Comparison of ENCODE assay signal across 1 cellular context in the genomic region with DNA sequence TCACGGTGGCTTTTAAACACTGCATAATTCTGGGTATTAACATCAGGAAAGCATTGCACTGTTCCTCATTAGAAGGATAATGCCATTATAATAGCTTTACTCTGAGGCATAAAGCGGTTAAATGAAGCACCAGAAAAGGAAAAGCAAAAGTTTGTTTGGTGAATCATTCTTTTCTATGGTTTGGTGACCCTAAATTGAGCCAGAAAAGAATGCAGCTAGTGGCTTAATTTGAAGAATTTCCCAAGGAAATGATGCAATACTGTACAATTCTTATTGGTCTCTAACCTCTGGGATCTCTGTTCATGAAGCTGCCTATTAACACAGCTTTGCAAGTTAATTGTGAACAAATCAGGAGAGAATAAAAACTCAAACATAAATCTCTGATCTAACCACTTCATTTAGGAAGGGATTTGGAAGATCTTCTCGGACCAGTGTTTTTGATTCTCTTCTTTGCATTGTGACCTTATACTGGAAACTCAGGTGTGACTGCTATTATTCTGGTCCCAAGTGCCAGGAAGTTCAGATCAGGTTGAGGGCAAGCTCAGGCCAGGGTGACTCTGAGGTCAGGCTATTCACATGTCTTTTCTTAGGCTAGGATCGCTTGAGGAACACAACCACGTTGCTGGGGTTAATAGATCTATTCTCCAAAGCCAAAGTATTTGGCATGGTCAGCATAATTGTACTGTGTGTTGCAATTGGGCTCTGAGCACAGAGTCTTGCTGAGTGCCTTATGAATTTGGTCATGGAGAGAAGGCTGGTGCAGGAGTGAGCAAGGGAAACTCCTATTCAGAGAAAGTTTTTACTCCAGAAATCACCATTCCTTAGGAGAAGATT.
TF ChIP-seq lines count a peak whose summit lies in the region.

No MANE protein-coding gene starts in this region.

TF ChIP-seq in K562, 482 proteins besides CTCF, POLR2A, EP300 and RAD21 (continued from another document and continues in another):
- TF ChIP-seq TCFL5 (CRISPR knock-in tag; conservative IDR thresholded peaks at IDR 0.05) (0 out of 2 replicates have a peak, but pooled peaks have one; percentile 20), THRAP3 (IDR thresholded peaks at IDR 0.05; ENCODE audit: borderline replicate concordance) (no peak), ZNF436 (CRISPR knock-in tag; IDR thresholded peaks at IDR 0.05) (no peak), KDM5B (IDR thresholded peaks at IDR 0.05; ENCODE audit: insufficient replicate concordance, low read depth, low read length) (no peak), RBM22 (IDR thresholded peaks at IDR 0.05; ENCODE audit: low read depth, low read length, poor library complexity, severe bottlenecking) (no peak), SP2 (IDR thresholded peaks at IDR 0.05; ENCODE audit: extremely low read depth, low read depth, low read length, poor library complexity, severe bottlenecking) (no peak), NFE2 (IDR thresholded peaks at IDR 0.05; ENCODE audit: low read depth) (no peak), HDAC6 (IDR thresholded peaks at IDR 0.05; ENCODE audit: low read depth, low read length) (no peak), ZFX (CRISPR knock-in tag; IDR thresholded peaks at IDR 0.05) (no peak), TSC22D4 (tag; IDR thresholded peaks at IDR 0.05) (no peak), ZSCAN29 (IDR thresholded peaks at IDR 0.05) (no peak), ETV1 (tag; conservative IDR thresholded peaks at IDR 0.05; ENCODE audit: low read depth) (peak; percentile 47; the same call in 1 of the 2 replicates), HDAC2 (IDR thresholded peaks at IDR 0.05) (no peak), HNRNPUL1 (IDR thresholded peaks at IDR 0.05; ENCODE audit: low read length) (no peak), LARP7 (IDR thresholded peaks at IDR 0.05) (no peak), ZNF830 (CRISPR knock-in tag; IDR thresholded peaks at IDR 0.05) (no peak), ZNF174 (CRISPR knock-in tag; IDR thresholded peaks at IDR 0.05) (no peak), C11orf30 (IDR thresholded peaks at IDR 0.05; ENCODE audit: low read depth) (peak; percentile 97), ZNF3 (CRISPR knock-in tag; IDR thresholded peaks at IDR 0.05) (no peak), HDGF (IDR thresholded peaks at IDR 0.05) (no peak), COPS2 (conservative IDR thresholded peaks at IDR 0.05) (no peak), ZNF444 (CRISPR knock-in tag; IDR thresholded peaks at IDR 0.05) (no peak), SNRNP70 (optimal IDR thresholded peaks at IDR 0.05; ENCODE audit: low read depth, low read length) (no peak), SMAD4 (CRISPR knock-in tag; conservative IDR thresholded peaks at IDR 0.05) (peak; percentile 77), MTA3 (IDR thresholded peaks at IDR 0.05; ENCODE audit: borderline replicate concordance) (no peak), FIP1L1 (IDR thresholded peaks at IDR 0.05; ENCODE audit: low read depth, low read length, poor library complexity, severe bottlenecking) (no peak)
- TF ChIP-seq, protein P1, sequence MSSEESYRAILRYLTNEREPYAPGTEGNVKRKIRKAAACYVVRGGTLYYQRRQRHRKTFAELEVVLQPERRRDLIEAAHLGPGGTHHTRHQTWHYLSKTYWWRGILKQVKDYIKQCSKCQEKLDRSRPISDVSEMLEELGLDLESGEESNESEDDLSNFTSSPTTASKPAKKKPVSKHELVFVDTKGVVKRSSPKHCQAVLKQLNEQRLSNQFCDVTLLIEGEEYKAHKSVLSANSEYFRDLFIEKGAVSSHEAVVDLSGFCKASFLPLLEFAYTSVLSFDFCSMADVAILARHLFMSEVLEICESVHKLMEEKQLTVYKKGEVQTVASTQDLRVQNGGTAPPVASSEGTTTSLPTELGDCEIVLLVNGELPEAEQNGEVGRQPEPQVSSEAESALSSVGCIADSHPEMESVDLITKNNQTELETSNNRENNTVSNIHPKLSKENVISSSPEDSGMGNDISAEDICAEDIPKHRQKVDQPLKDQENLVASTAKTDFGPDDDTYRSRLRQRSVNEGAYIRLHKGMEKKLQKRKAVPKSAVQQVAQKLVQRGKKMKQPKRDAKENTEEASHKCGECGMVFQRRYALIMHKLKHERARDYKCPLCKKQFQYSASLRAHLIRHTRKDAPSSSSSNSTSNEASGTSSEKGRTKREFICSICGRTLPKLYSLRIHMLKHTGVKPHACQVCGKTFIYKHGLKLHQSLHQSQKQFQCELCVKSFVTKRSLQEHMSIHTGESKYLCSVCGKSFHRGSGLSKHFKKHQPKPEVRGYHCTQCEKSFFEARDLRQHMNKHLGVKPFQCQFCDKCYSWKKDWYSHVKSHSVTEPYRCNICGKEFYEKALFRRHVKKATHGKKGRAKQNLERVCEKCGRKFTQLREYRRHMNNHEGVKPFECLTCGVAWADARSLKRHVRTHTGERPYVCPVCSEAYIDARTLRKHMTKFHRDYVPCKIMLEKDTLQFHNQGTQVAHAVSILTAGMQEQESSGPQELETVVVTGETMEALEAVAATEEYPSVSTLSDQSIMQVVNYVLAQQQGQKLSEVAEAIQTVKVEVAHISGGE (CRISPR knock-in tag; IDR thresholded peaks at IDR 0.05): no peak
- TF ChIP-seq, protein P2, sequence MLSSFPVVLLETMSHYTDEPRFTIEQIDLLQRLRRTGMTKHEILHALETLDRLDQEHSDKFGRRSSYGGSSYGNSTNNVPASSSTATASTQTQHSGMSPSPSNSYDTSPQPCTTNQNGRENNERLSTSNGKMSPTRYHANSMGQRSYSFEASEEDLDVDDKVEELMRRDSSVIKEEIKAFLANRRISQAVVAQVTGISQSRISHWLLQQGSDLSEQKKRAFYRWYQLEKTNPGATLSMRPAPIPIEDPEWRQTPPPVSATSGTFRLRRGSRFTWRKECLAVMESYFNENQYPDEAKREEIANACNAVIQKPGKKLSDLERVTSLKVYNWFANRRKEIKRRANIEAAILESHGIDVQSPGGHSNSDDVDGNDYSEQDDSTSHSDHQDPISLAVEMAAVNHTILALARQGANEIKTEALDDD (IDR thresholded peaks at IDR 0.05): no peak
- TF ChIP-seq, protein P3, sequence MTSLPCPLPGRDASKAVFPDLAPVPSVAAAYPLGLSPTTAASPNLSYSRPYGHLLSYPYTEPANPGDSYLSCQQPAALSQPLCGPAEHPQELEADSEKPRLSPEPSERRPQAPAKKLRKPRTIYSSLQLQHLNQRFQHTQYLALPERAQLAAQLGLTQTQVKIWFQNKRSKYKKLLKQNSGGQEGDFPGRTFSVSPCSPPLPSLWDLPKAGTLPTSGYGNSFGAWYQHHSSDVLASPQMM (CRISPR knock-in tag; IDR thresholded peaks at IDR 0.05): no peak
- TF ChIP-seq, protein P4, sequence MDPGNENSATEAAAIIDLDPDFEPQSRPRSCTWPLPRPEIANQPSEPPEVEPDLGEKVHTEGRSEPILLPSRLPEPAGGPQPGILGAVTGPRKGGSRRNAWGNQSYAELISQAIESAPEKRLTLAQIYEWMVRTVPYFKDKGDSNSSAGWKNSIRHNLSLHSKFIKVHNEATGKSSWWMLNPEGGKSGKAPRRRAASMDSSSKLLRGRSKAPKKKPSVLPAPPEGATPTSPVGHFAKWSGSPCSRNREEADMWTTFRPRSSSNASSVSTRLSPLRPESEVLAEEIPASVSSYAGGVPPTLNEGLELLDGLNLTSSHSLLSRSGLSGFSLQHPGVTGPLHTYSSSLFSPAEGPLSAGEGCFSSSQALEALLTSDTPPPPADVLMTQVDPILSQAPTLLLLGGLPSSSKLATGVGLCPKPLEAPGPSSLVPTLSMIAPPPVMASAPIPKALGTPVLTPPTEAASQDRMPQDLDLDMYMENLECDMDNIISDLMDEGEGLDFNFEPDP (CRISPR knock-in tag; IDR thresholded peaks at IDR 0.05): no peak
- TF ChIP-seq, protein P5, sequence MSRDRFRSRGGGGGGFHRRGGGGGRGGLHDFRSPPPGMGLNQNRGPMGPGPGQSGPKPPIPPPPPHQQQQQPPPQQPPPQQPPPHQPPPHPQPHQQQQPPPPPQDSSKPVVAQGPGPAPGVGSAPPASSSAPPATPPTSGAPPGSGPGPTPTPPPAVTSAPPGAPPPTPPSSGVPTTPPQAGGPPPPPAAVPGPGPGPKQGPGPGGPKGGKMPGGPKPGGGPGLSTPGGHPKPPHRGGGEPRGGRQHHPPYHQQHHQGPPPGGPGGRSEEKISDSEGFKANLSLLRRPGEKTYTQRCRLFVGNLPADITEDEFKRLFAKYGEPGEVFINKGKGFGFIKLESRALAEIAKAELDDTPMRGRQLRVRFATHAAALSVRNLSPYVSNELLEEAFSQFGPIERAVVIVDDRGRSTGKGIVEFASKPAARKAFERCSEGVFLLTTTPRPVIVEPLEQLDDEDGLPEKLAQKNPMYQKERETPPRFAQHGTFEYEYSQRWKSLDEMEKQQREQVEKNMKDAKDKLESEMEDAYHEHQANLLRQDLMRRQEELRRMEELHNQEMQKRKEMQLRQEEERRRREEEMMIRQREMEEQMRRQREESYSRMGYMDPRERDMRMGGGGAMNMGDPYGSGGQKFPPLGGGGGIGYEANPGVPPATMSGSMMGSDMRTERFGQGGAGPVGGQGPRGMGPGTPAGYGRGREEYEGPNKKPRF (IDR thresholded peaks at IDR 0.05; ENCODE audit: low read depth, low read length): no peak
- TF ChIP-seq, protein P6, sequence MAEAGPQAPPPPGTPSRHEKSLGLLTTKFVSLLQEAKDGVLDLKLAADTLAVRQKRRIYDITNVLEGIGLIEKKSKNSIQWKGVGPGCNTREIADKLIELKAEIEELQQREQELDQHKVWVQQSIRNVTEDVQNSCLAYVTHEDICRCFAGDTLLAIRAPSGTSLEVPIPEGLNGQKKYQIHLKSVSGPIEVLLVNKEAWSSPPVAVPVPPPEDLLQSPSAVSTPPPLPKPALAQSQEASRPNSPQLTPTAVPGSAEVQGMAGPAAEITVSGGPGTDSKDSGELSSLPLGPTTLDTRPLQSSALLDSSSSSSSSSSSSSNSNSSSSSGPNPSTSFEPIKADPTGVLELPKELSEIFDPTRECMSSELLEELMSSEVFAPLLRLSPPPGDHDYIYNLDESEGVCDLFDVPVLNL (CRISPR knock-in tag; IDR thresholded peaks at IDR 0.05; ENCODE audit: low read depth): no peak
- TF ChIP-seq, protein P7, sequence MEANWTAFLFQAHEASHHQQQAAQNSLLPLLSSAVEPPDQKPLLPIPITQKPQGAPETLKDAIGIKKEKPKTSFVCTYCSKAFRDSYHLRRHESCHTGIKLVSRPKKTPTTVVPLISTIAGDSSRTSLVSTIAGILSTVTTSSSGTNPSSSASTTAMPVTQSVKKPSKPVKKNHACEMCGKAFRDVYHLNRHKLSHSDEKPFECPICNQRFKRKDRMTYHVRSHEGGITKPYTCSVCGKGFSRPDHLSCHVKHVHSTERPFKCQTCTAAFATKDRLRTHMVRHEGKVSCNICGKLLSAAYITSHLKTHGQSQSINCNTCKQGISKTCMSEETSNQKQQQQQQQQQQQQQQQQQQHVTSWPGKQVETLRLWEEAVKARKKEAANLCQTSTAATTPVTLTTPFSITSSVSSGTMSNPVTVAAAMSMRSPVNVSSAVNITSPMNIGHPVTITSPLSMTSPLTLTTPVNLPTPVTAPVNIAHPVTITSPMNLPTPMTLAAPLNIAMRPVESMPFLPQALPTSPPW (CRISPR knock-in tag; IDR thresholded peaks at IDR 0.05): no peak
- TF ChIP-seq, protein P8, sequence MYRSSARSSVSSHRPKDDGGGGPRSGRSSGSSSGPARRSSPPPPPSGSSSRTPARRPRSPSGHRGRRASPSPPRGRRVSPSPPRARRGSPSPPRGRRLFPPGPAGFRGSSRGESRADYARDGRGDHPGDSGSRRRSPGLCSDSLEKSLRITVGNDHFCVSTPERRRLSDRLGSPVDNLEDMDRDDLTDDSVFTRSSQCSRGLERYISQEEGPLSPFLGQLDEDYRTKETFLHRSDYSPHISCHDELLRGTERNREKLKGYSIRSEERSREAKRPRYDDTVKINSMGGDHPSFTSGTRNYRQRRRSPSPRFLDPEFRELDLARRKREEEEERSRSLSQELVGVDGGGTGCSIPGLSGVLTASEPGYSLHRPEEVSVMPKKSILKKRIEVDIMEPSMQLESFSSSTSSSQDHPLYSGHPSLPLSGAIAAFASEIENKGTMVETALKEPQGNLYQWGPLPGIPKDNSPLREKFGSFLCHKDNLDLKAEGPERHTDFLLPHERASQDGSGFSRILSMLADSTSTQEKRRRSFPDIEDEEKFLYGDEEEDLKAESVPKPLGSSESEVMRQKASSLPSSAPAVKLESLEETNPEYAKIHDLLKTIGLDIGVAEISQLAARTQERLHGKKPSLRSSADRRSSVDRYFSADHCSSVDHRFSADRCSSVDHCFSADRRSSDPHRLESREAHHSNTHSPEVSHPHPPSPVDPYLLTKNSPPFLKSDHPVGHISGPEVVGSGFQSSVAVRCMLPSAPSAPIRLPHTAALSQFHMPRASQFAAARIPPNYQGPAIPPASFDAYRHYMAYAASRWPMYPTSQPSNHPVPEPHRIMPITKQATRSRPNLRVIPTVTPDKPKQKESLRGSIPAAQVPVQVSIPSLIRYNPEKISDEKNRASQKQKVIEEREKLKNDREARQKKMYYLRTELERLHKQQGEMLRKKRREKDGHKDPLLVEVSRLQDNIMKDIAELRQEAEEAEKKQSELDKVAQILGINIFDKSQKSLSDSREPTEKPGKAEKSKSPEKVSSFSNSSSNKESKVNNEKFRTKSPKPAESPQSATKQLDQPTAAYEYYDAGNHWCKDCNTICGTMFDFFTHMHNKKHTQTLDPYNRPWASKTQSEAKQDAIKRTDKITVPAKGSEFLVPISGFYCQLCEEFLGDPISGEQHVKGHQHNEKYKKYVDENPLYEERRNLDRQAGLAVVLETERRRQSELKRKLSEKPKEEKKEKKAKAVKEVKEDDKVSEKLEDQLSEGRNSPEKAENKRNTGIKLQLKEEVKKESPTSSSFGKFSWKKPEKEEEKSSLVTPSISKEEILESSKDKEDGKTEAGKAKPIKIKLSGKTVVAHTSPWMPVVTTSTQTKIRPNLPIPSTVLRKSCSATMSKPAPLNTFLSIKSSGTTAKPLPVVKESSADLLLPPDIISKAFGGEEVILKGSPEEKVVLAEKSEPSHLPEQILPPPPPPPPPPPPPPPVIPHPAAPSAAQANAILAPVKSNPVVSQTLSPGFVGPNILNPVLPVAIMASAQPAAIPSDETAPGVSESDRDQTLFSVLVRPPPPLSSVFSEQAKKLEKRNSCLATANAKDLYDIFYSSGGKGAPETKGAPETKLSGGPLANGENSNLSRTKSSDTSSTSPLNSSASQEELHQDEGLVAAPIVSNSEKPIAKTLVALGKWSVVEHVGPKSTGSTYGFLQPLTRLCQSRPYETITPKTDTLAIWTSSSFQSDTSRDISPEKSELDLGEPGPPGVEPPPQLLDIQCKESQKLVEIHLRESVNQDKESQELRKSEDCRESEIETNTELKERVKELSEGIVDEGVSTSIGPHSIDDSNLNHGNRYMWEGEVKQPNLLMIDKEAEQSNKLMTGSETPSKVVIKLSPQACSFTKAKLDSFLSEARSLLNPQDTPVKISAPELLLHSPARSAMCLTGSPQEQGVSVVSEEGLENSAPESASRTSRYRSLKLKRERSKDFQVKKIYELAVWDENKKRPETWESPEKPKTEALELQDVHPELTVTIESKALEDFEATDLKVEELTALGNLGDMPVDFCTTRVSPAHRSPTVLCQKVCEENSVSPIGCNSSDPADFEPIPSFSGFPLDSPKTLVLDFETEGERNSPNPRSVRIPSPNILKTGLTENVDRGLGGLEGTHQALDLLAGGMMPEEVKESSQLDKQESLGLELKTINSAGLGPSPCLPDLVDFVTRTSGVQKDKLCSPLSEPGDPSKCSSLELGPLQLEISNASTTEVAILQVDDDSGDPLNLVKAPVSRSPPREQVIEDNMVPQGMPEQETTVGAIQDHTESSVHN (IDR thresholded peaks at IDR 0.05; ENCODE audit: borderline replicate concordance in 1 of 2, low read depth in 1 of 2): no peak
